14 cellular contexts compared by ENCODE assay signal in the genomic region with DNA sequence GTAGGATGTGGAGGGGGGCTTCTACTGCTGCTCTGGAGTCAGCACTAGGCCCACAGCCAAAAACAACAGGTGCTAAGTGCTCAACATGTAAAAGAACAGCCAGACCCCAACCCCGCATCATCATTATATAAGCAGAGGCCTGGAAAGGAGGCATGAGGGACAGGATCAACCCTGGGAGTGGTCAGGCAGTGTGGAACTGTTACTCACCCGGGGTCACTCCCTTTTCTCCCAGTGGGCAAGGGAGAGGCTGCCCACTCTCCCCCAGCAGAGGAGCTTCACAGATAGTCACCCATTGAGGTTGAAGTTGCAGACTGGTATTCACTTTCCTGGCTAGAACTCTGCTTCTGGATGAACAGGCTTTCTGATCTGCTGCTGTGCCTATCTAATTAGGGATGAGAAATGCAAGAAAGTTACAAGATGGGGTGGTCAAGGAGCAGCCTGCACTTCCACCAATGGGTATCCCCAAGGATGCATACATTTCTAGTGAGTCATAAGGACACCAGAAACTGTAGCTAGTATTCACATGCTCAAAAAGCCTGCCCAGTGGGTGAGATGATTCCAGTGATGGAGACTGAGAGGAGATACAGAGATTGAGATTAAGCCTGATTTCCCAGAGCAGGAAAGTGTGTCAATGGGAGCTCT.
DNase-seq lines count a peak whose midpoint lies in the region; ATAC-seq and TF ChIP-seq lines count a peak whose summit lies in the region.
"Had no signal": no experiment of that assay in that cellular context is flagged by ENCODE, and none has a peak within 500 bp of the region (broad histone marks: within the 10 kb centered on the region; RNA-seq: fewer than 3 reads in every experiment).

No MANE protein-coding gene starts in this region.

- H3K4me1 ChIP-seq in mesendoderm (ENCODE audit: control insufficient read depth, low read depth, low read length) (no peaks in the 10 kb centered on the region), Peyer's patch (no peaks in the 10 kb centered on the region)
- H3K4me1 ChIP-seq: ascending aorta had no signal

- no peaks in the 10 kb centered on the region for H3K79me2 ChIP-seq in mesendoderm (ENCODE audit: control insufficient read depth, insufficient read depth, low read length)

- TF ChIP-seq POLR2A in Peyer's patch (IDR thresholded peaks at IDR 0.05), result no peak

- ATAC-seq in GM18873 (IDR thresholded peaks at IDR 0.05; ENCODE audit: low FRiP score, unreplicated experiment), result no peak
- ATAC-seq: activated T-cell treated with anti-CD3 and anti-CD28 coated beads, Interleukin-2, amount 50 U/mL, for 4 hours; stimulated activated memory B cell treated with anti-CD40 and anti-IgM and Interleukin-4, amounts not matched to agents 10 μg/mL and 1 μg/mL and 100 μg/mL, for 72 hours had no signal

- H3K9ac ChIP-seq in mesendoderm (ENCODE audit: low read length), result no peak overlapping the region

- no peaks in the 10 kb centered on the region for H3K9me3 ChIP-seq in Peyer's patch

- H3K79me1 ChIP-seq in mesendoderm (ENCODE audit: low read length), result no peaks in the 10 kb centered on the region

- no peak overlapping the region for H3K18ac ChIP-seq in mesendoderm (ENCODE audit: low read length)

- H3K4me3 ChIP-seq in brain microvascular endothelial cell (ENCODE audit: low read depth, low read length), result no peak overlapping the region
- no peak overlapping the region for H3K4me3 ChIP-seq in mesendoderm (ENCODE audit: low read length)
- H3K4me3 ChIP-seq in Peyer's patch, result no peak overlapping the region
- H3K4me3 ChIP-seq: ascending aorta had no signal

- in situ Hi-C loops in brain microvascular endothelial cell (cut with HindIII; ENCODE audit: low pct_ligation_motif_present, low sequenced_read_pairs), result no loop called here

- no peak for TF ChIP-seq CTCF in brain microvascular endothelial cell (IDR thresholded peaks at IDR 0.05; ENCODE audit: low read depth, low read length, missing control alignments)
- TF ChIP-seq CTCF in Peyer's patch (IDR thresholded peaks at IDR 0.05), result no peak

- H3K4ac ChIP-seq in mesendoderm (ENCODE audit: low read depth, low read length), result no peak overlapping the region

- H2BK5ac ChIP-seq in mesendoderm (ENCODE audit: low read length), result no peak overlapping the region

- no peak overlapping the region for H2BK15ac ChIP-seq in mesendoderm (replicated peaks; ENCODE audit: low read depth)

- no peak overlapping the region for H3K27ac ChIP-seq in brain microvascular endothelial cell
- no peak overlapping the region for H3K27ac ChIP-seq in mesendoderm (ENCODE audit: low read depth, low read length)
- H3K27ac ChIP-seq in Peyer's patch, result no peak overlapping the region
- H3K27ac ChIP-seq: ascending aorta had no signal

- H3K23ac ChIP-seq in mesendoderm (ENCODE audit: low read length), result no peak overlapping the region

- no peak overlapping the region for H2AK5ac ChIP-seq in mesendoderm (ENCODE audit: low read length)

- DNase-seq in AG20443 (ENCODE audit: low spot score), result peak; percentile 46
- DNase-seq in LHCN-M2 (ENCODE audit: low read depth), result peak; percentile 75
- DNase-seq in brain microvascular endothelial cell, result peak; percentile 63
- peak; percentile 57 for DNase-seq in mesendoderm
- no peak for DNase-seq in Peyer's patch
- DNase-seq in NCI-H2107 treated with DMSO at 0.1 percent for 48 hours (lab: John Stamatoyannopoulos, UW; ENCODE audit: unreplicated experiment), result no peak
- no peak for DNase-seq in SW 1271 (lab: John Stamatoyannopoulos, UW)
- DNase-seq: activated B cell treated with CpG ODN at 0.5 μM for 24 hours; activated T-cell treated with anti-CD3 and anti-CD28 coated beads, Interleukin-2, amount 50 U/mL, for 4 hours; kidney glomerular epithelial cell; NCI-H446 treated with DMSO at 0.1 percent for 48 hours had no signal

- H3K56ac ChIP-seq in mesendoderm (ENCODE audit: low read length), result no peak overlapping the region

- no peak overlapping the region for H3K4me2 ChIP-seq in mesendoderm (ENCODE audit: low read length)

- H3K27me3 ChIP-seq in brain microvascular endothelial cell (replicated peaks) (no peaks in the 10 kb centered on the region), mesendoderm (ENCODE audit: insufficient read depth, low read length, poor library complexity) (no peaks in the 10 kb centered on the region), Peyer's patch (no peaks in the 10 kb centered on the region)
- H3K27me3 ChIP-seq: ascending aorta had no signal

- no peak overlapping the region for H4K5ac ChIP-seq in mesendoderm (ENCODE audit: low read length)

- WGBS in mesendoderm (ENCODE audit: extremely low coverage, insufficient coverage, low lambda C conversion rate), result no CpG with 5 or more reads among the region's 2 CpGs

- no peak overlapping the region for H4K8ac ChIP-seq in mesendoderm (ENCODE audit: low read depth, low read length)

- no peak overlapping the region for H2BK120ac ChIP-seq in mesendoderm (ENCODE audit: low read depth, low read length)

- H3K36me3 ChIP-seq in brain microvascular endothelial cell (replicated peaks) (no peaks in the 10 kb centered on the region), mesendoderm (ENCODE audit: control insufficient read depth, insufficient read depth, low read length) (no peaks in the 10 kb centered on the region), Peyer's patch (no peaks in the 10 kb centered on the region)
- H3K36me3 ChIP-seq: ascending aorta had no signal

Comparison
In these comparisons a context has a peak if more than half of its experiments do, and no peak if none do; other contexts are left out.
1. DNase-seq: peak in AG20443 (single experiment), LHCN-M2 (single experiment), brain microvascular endothelial cell (single experiment) and mesendoderm (single experiment); none in Peyer's patch (0 of 3), NCI-H2107 treated with DMSO at 0.1 percent for 48 hours (single experiment) and SW 1271 (0 of 2).